In the genomic region with DNA sequence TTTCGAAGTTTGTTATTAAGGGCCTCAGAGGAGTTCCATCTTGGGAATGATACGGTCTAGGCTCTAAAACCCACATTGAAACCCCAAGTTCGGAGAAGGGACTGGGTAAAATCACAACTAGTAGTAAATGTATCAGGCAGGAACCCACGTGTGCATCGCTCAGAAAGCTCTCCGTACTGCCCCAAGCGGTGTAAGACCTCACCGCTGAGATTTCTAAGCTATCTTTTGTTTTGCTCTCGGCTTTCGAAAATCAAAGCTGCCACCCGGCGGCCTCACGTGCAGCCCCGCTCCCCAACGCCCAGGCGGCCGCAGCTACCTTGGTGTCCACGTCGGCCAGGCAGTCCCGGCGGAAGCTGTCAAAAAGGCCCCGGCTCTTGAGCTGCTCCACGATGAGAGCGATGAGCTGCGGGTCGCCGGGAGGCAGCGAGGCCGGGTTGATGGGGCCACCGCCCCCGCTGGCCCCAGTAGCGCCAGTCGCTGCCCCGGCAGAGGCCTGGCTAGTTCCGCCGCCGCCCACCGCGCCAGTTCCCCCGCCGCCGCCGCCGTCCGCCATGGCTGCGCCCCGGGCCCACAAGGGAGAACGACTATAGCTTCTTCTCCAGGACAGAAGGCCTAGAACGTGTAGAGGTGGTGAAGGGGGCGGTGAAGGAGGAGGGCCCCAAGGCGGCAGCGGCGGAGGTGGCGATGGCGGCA, we compare ENCODE assay signal across 8 cellular contexts. TPM values are rescaled to one million over a fixed set of nuclear protein-coding genes. Genes with fewer than 3 reads are reported as not detected.
DNase-seq lines count a peak whose midpoint lies in the region; ATAC-seq, FAIRE-seq and TF ChIP-seq lines count a peak whose summit lies in the region.

No MANE protein-coding gene starts in this region.

- peak overlapping the region; percentile 98 for H3K4me3 Mint-ChIP-seq in astrocyte (ENCODE audit: unreplicated experiment)

- H3K36me3 ChIP-seq in astrocyte (ENCODE audit: insufficient read depth, low read length): peaks cover 8% of the 10 kb centered on the region

- peaks cover 21% of the 10 kb centered on the region for H3K4me1 Mint-ChIP-seq in astrocyte (ENCODE audit: low read depth, unreplicated experiment)

- ATAC-seq in HG02759 (IDR thresholded peaks at IDR 0.05; ENCODE audit: unreplicated experiment): peak; percentile 61
- peak; percentile 62 for ATAC-seq in sciatic nerve

- H4K20me1 ChIP-seq in astrocyte (ENCODE audit: insufficient read depth, low read length): peaks cover 48% of the 10 kb centered on the region

- peak overlapping the region; percentile 81 for H3K4me3 ChIP-seq in astrocyte (ENCODE audit: insufficient read depth, low read depth, low read length)

- H3K27me3 ChIP-seq in astrocyte (ENCODE audit: insufficient read depth, low read length): no peaks in the 10 kb centered on the region

- peak overlapping the region; percentile 97 for H3K4me2 ChIP-seq in astrocyte (ENCODE audit: low read length)

- H3K9ac ChIP-seq in astrocyte (ENCODE audit: low read length): peak overlapping the region; percentile 96

- peak overlapping the region; percentile 95 for H3K27ac ChIP-seq in astrocyte (ENCODE audit: low read depth, low read length)

- H3K27ac Mint-ChIP-seq in astrocyte (ENCODE audit: unreplicated experiment): peak overlapping the region; percentile 79

- TF ChIP-seq POLR2A in GM12892 (IDR thresholded peaks at IDR 0.05; ENCODE audit: low read depth, low read length): peak; percentile 52; the same call in 1 of the 2 replicates

- no peaks in the 10 kb centered on the region for H3K9me3 ChIP-seq in astrocyte (ENCODE audit: insufficient read depth, low read depth, low read length)

- peaks cover 49% of the 10 kb centered on the region for H3K79me2 ChIP-seq in astrocyte (ENCODE audit: insufficient read depth, low read length)

- FAIRE-seq in GM12892 (lab: Jason Lieb, UNC) (peak; percentile 82), astrocyte (lab: Jason Lieb, UNC) (peak; percentile 9)

- no peaks in the 10 kb centered on the region for H3K27me3 Mint-ChIP-seq in astrocyte (ENCODE audit: low read depth, unreplicated experiment)

- H3K4me1 ChIP-seq in astrocyte (ENCODE audit: insufficient read depth, low read length): peaks cover 14% of the 10 kb centered on the region

- DNase-seq in GM12892 (ENCODE audit: insufficient read length) (peak; percentile 49), NCI-H1417 treated with DMSO at 0.1 percent for 48 hours (lab: John Stamatoyannopoulos, UW) (peak; percentile 8), T-helper 22 cell (ENCODE audit: low read depth) (peak; percentile 53), astrocyte (ENCODE audit: low read depth) (peak; percentile 58), hippocampal formation (lab: John Stamatoyannopoulos, UW) (peak; percentile 36 to 78), sciatic nerve (ENCODE audit: low spot score) (peak; percentile 69), DMS79 (lab: John Stamatoyannopoulos, UW) (no peak)

- H2AFZ ChIP-seq in astrocyte (ENCODE audit: low read depth, low read length): peak overlapping the region; percentile 62

- intact Hi-C loops in sciatic nerve (cut with DNase I): no loop called here

- H3K36me3 Mint-ChIP-seq in astrocyte (ENCODE audit: low read depth, unreplicated experiment): peaks cover 5% of the 10 kb centered on the region

- TF ChIP-seq CTCF in astrocyte (IDR thresholded peaks at IDR 0.05; ENCODE audit: insufficient read depth, low read depth, low read length): peak; percentile 75

- H3K9me3 Mint-ChIP-seq in astrocyte (ENCODE audit: unreplicated experiment): no peaks in the 10 kb centered on the region

RNA-seq across cellular contexts. Expression of a gene that starts 0.4 kb away (rescaled TPM):
- 29.5 TPM for polyA plus RNA-seq in GM12892 (2012; ENCODE audit: missing spikeins)
- total RNA-seq in astrocyte: 66.1 and 76.8 TPM in 2 replicates
- total RNA-seq in sciatic nerve: 46.5 TPM
